In genomic region chr10:112958275-112958995, GRCh38 we compare ENCODE assay signal across 14 cellular contexts. TPM values are rescaled to one million over a fixed set of nuclear protein-coding genes. Genes with fewer than 3 reads are reported as not detected.
DNase-seq lines count a peak whose midpoint lies in the region; ATAC-seq and TF ChIP-seq lines count a peak whose summit lies in the region.
"Had no signal": no experiment of that assay in that cellular context is flagged by ENCODE, and none has a peak within 500 bp of the region (broad histone marks: within the 10 kb centered on the region; RNA-seq: fewer than 3 reads in every experiment).

No MANE protein-coding gene starts in this region.

- H3K4me3 ChIP-seq in ACC112 (ENCODE audit: low read depth, low read length): peak overlapping the region; percentile 70
- H3K4me3 ChIP-seq: adrenal gland; BLaER1 treated with 17β-estradiol and CSF1 and Interleukin-3, amounts not matched to agents 10 nM and 100 nM; gastroesophageal sphincter; upper lobe of left lung had no signal

- intact Hi-C loops in activated CD4-positive, alpha-beta memory T cell treated with anti-CD3 and anti-CD28 coated beads for 36 hours (cut with micrococcal nuclease): loop anchor here (10.0 kb wide), 1 partner anchor 716 kb away; the partner anchor contains the start of gene CASP7
- intact Hi-C loops in CD14-positive monocyte (cut with micrococcal nuclease): loop anchor here (10.0 kb wide), 3 partner anchors 104 to 144 kb away; no protein-coding TSS in a partner anchor

- H3K4me1 Mint-ChIP-seq in activated CD4-positive, alpha-beta memory T cell treated with anti-CD3 and anti-CD28 coated beads for 36 hours (ENCODE audit: low read depth): peaks cover 8% of the 10 kb centered on the region
- peaks cover 59% of the 10 kb centered on the region for H3K4me1 Mint-ChIP-seq in CD14-positive monocyte

- H3K27me3 ChIP-seq in ACC112 (ENCODE audit: insufficient read depth, low read length): no peaks in the 10 kb centered on the region
- H3K27me3 ChIP-seq: adrenal gland; BLaER1 treated with 17β-estradiol and CSF1 and Interleukin-3, amounts not matched to agents 10 nM and 100 nM; gastroesophageal sphincter; upper lobe of left lung had no signal

- no peaks in the 10 kb centered on the region for H3K36me3 ChIP-seq in ACC112 (ENCODE audit: insufficient read depth, low read length)
- H3K36me3 ChIP-seq: adrenal gland, gastroesophageal sphincter had no signal

- H3K27ac ChIP-seq in ACC112 (ENCODE audit: low read depth, low read length): peak overlapping the region; percentile 80
- H3K27ac ChIP-seq: adrenal gland; BLaER1 treated with 17β-estradiol and CSF1 and Interleukin-3, amounts not matched to agents 10 nM and 100 nM; upper lobe of left lung had no signal

- no peak overlapping the region for H3K4me3 Mint-ChIP-seq in activated CD4-positive, alpha-beta memory T cell treated with anti-CD3 and anti-CD28 coated beads for 36 hours
- no peak overlapping the region for H3K4me3 Mint-ChIP-seq in CD14-positive monocyte

- no peaks in the 10 kb centered on the region for H3K9me3 Mint-ChIP-seq in activated CD4-positive, alpha-beta memory T cell treated with anti-CD3 and anti-CD28 coated beads for 36 hours
- H3K9me3 Mint-ChIP-seq in CD14-positive monocyte: no peaks in the 10 kb centered on the region

- ATAC-seq in HG02973 (IDR thresholded peaks at IDR 0.05; ENCODE audit: unreplicated experiment) (no peak), HG03175 (IDR thresholded peaks at IDR 0.05; ENCODE audit: unreplicated experiment) (no peak)
- ATAC-seq: gastroesophageal sphincter had no signal

- no peak overlapping the region for H2AFZ ChIP-seq in ACC112 (ENCODE audit: low read length, unreplicated experiment)

- H3K27me3 Mint-ChIP-seq in activated CD4-positive, alpha-beta memory T cell treated with anti-CD3 and anti-CD28 coated beads for 36 hours: peaks cover 56% of the 10 kb centered on the region
- H3K27me3 Mint-ChIP-seq in CD14-positive monocyte (ENCODE audit: low read depth in 3 of 3): peaks cover 11 to 24% (median 22%) of the 10 kb centered on the region in 3 donors

- peaks cover 60% of the 10 kb centered on the region for H3K4me1 ChIP-seq in ACC112 (ENCODE audit: control insufficient read depth, insufficient read depth, low read length, unreplicated experiment)

- no peaks in the 10 kb centered on the region for H3K36me3 Mint-ChIP-seq in activated CD4-positive, alpha-beta memory T cell treated with anti-CD3 and anti-CD28 coated beads for 36 hours
- peaks cover 67 to 68% of the 10 kb centered on the region in 2 donors for H3K36me3 Mint-ChIP-seq in CD14-positive monocyte

- POLR2A ChIA-PET in activated CD4-positive, alpha-beta memory T cell treated with anti-CD3 and anti-CD28 coated beads for 36 hours (lab: Charles Lee): no interaction called here

- H3K79me2 ChIP-seq in ACC112 (ENCODE audit: control insufficient read depth, insufficient read depth, low read length, unreplicated experiment): peaks cover 90% of the 10 kb centered on the region

- H3K27ac Mint-ChIP-seq in activated CD4-positive, alpha-beta memory T cell treated with anti-CD3 and anti-CD28 coated beads for 36 hours: no peak overlapping the region
- H3K27ac Mint-ChIP-seq in CD14-positive monocyte: no peak overlapping the region

- CTCF ChIA-PET in activated CD4-positive, alpha-beta memory T cell treated with anti-CD3 and anti-CD28 coated beads for 36 hours (lab: Charles Lee): no interaction called here

- TF ChIP-seq CTCF in CD14-positive monocyte (IDR thresholded peaks at IDR 0.05): no peak

- DNase-seq in HS-27A (ENCODE audit: low read depth): peak; percentile 41
- peak; percentile 50 for DNase-seq in brain pericyte (ENCODE audit: low read depth, low spot score)
- peak; percentile 70 for DNase-seq in kidney tubule cell (ENCODE audit: low spot score)
- no peak for DNase-seq in activated CD4-positive, alpha-beta memory T cell treated with anti-CD3 and anti-CD28 coated beads for 36 hours
- DNase-seq in CD14-positive monocyte (ENCODE audit: low spot score): no peak
- DNase-seq: adrenal gland; NCI-H2029; stimulated activated CD4-positive, alpha-beta T cell treated with anti-CD3 and anti-CD28 coated beads, Interleukin-2, amount 100 ng/mL, for 48 hours; upper lobe of left lung had no signal

RNA-seq across cellular contexts. Expression of gene TCF7L2, which starts 8.4 kb away (rescaled TPM):
- total RNA-seq in activated CD4-positive, alpha-beta memory T cell treated with anti-CD3 and anti-CD28 coated beads for 36 hours: 1 to 10 TPM in 1 of 2 experiments, under 1 TPM in 1; 0.71 to 1.5 TPM
- 1 to 10 TPM; 2.1 to 6.1 TPM for polyA plus RNA-seq in CD14-positive monocyte

Comparison
In these comparisons a context has a peak if more than half of its experiments do, and no peak if none do; other contexts are left out.
1. DNase-seq: peak in HS-27A (single experiment), brain pericyte (single experiment) and kidney tubule cell (single experiment); none in activated CD4-positive, alpha-beta memory T cell treated with anti-CD3 and anti-CD28 coated beads for 36 hours (single experiment) and CD14-positive monocyte (single experiment).